24 cellular contexts compared by ENCODE assay signal in genomic region chr2:70388128-70388527, GRCh38.
"Had no signal": no experiment of that assay in that cellular context is flagged by ENCODE, and none has a peak within 500 bp of the region (broad histone marks: within the 10 kb centered on the region; RNA-seq: fewer than 3 reads in every experiment).

No MANE protein-coding gene starts in this region.

- ATAC-seq: activated naive CD8-positive, alpha-beta T cell treated with anti-CD3 and anti-CD28 coated beads, Interleukin-2, amount 50 U/mL, for 24 hours; gastrocnemius medialis; left ventricle myocardium superior; natural killer cell; stimulated activated naive B cell treated with anti-CD40 and anti-IgM and Interleukin-4, amounts not matched to agents 10 μg/mL and 1 μg/mL and 100 μg/mL, for 72 hours had no signal

- H3K9me3 ChIP-seq: esophagus muscularis mucosa, gastrocnemius medialis, sigmoid colon, testis, uterus had no signal

- H3K4me1 ChIP-seq: esophagus muscularis mucosa, gastrocnemius medialis, sigmoid colon, testis, uterus had no signal

- H3K27ac ChIP-seq: esophagus muscularis mucosa, gastrocnemius medialis, sigmoid colon, testis, uterus had no signal

- H3K4me3 ChIP-seq: esophagus muscularis mucosa, gastrocnemius medialis, sigmoid colon, smooth muscle cell, testis, uterus had no signal

- H3K27me3 ChIP-seq: sigmoid colon, testis, uterus had no signal

- DNase-seq: activated CD4-positive, alpha-beta T cell treated with anti-CD3 and anti-CD28 coated beads for 4 hours; activated CD4-positive, alpha-beta T cell treated with anti-CD3 and anti-CD28 coated beads, Interleukin-2, amount 50 U/mL, for 48 hours; activated CD4-positive, CD25-positive, alpha-beta regulatory T cell; activated CD8-positive, alpha-beta memory T cell treated with anti-CD3 and anti-CD28 coated beads, Interleukin-2, amount 50 U/mL, for 48 hours; activated effector memory CD4-positive, alpha-beta T cell treated with Interleukin-2 at 50 U/mL for 16 hours; activated naive CD4-positive, alpha-beta T cell treated with anti-CD3 and anti-CD28 coated beads, Interleukin-2, amount 50 U/mL, for 16 hours; activated naive CD8-positive, alpha-beta T cell treated with anti-CD3 and anti-CD28 coated beads, Interleukin-2, amount 50 U/mL, for 24 hours; activated T-cell treated with anti-CD3 and anti-CD28 coated beads, Interleukin-2, amount 50 U/mL, for 48 hours; dermis blood vessel endothelial cell; effector CD8-positive, alpha-beta T cell; gastrocnemius medialis; hippocampal formation; left ventricle myocardium superior; midbrain; natural killer cell; sigmoid colon; stimulated activated CD4-positive, alpha-beta T cell treated with anti-CD3 and anti-CD28 coated beads, Interleukin-15, amount 100 ng/mL, for 24 hours; stimulated activated CD8-positive, alpha-beta memory T cell treated with anti-CD3 and anti-CD28 coated beads, Interleukin-4, amount 100 ng/mL, for 48 hours; stimulated activated naive B cell treated with anti-CD40 and anti-IgM and Interleukin-4, amounts not matched to agents 10 μg/mL and 1 μg/mL and 100 μg/mL, for 72 hours; testis; trophoblast cell; uterus had no signal

- H3K4me2 ChIP-seq: smooth muscle cell had no signal

- H3K36me3 ChIP-seq: esophagus muscularis mucosa, gastrocnemius medialis, sigmoid colon, uterus had no signal
